23 cellular contexts compared by ENCODE assay signal in genomic region chr15:36325206-36325605, GRCh38.
"Had no signal": no experiment of that assay in that cellular context is flagged by ENCODE, and none has a peak within 500 bp of the region (broad histone marks: within the 10 kb centered on the region; RNA-seq: fewer than 3 reads in every experiment).

No MANE protein-coding gene starts in this region.

- ATAC-seq: naive thymus-derived CD8-positive, alpha-beta T cell; natural killer cell treated with Interleukin-12 subunit alpha and Interleukin-12 subunit beta and Interleukin-15 and Interleukin-18, amount 100 ng/mL, for 72 hours; pancreas; right cardiac atrium; right lobe of liver; stimulated activated memory B cell treated with anti-CD40 and anti-IgM and Interleukin-4, amounts not matched to agents 10 μg/mL and 1 μg/mL and 100 μg/mL, for 72 hours; stimulated activated naive CD8-positive, alpha-beta T cell treated with anti-CD3 and anti-CD28 coated beads, Interleukin-15, amount 100 ng/mL, for 72 hours; stimulated activated naive CD8-positive, alpha-beta T cell treated with anti-CD3 and anti-CD28 coated beads, Interleukin-15, Interleukin-2, amounts not matched to agents 100 U/mL and 50 U/mL, for 24 hours; upper lobe of right lung had no signal

- DNase-seq: naive thymus-derived CD8-positive, alpha-beta T cell; nephron progenitor cell; nucleus accumbens; pancreas; right cardiac atrium; right lobe of liver; sigmoid colon; small intestine; stimulated activated CD4-positive, alpha-beta T cell treated with anti-CD3 and anti-CD28 coated beads, Interleukin-15, amount 100 ng/mL, for 24 hours; stimulated activated CD4-positive, alpha-beta T cell treated with anti-CD3 and anti-CD28 coated beads, Interleukin-2, amount 100 ng/mL, for 24 hours; stimulated activated CD4-positive, alpha-beta T cell treated with anti-CD3 and anti-CD28 coated beads, Interleukin-2, amount 100 ng/mL, for 48 hours; stimulated activated CD4-positive, alpha-beta T cell treated with anti-CD3 and anti-CD28 coated beads, Interleukin-4, amount 100 ng/mL, for 24 hours; stimulated activated naive CD4-positive, alpha-beta T cell; stimulated activated naive CD8-positive, alpha-beta T cell treated with anti-CD3 and anti-CD28 coated beads, Interleukin-15, amount 100 ng/mL, for 72 hours; stimulated activated naive CD8-positive, alpha-beta T cell treated with anti-CD3 and anti-CD28 coated beads, Interleukin-15, Interleukin-2, amounts not matched to agents 100 U/mL and 50 U/mL, for 24 hours; substantia nigra; testis; tibial artery; transverse colon; upper lobe of right lung; uterus had no signal
